ENCODE assay signal across 13 cellular contexts in the genomic region with DNA sequence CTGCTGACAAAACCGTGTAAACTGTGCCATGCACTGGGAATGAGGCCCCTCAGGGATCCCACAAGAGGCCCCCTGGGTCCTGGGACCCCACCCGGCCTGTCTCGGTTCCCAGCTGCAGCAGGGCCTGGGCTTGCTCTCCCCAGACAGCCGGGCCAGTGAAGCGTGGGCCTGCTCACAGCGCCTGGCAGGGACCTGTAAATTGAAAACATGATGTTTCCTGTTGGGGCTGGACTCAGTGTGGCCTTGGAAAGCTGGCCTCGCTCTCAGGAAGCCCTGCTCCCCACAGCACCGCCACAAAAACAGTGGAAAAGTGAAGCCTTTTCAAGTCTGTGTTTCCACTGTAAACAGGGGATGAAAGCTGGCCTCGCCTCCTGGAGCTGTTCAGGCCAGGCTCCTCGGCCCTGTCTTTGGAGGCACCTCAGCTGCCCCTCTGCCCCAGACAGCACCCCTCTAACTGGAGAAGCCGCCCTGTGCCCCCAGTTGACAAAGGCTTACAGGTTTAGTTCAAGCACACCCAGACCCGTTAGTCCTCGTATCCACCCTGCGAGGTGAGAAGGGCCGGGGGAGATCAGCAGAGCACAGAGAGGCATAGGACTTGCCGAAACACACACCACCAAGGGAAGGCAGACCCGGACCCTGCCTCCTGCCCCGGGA.
DNase-seq lines count a peak whose midpoint lies in the region; ATAC-seq and TF ChIP-seq lines count a peak whose summit lies in the region.
"Had no signal": no experiment of that assay in that cellular context is flagged by ENCODE, and none has a peak within 500 bp of the region (broad histone marks: within the 10 kb centered on the region; RNA-seq: fewer than 3 reads in every experiment).

No MANE protein-coding gene starts in this region.

- no peaks in the 10 kb centered on the region for H4K20me1 ChIP-seq in mammary epithelial cell (ENCODE audit: insufficient read depth, low read length)

- H3K4me1 Mint-ChIP-seq in nephron progenitor cell, result peaks cover 83% of the 10 kb centered on the region
- H3K4me1 Mint-ChIP-seq: activated naive CD8-positive, alpha-beta T cell treated with anti-CD3 and anti-CD28 coated beads, Interleukin-2, amount 10 ng/mL, durations not matched to agents 7 days and 5 days had no signal

- no peak for DNase-seq in breast epithelium (ENCODE audit: low spot score in 2 of 2)
- no peak for DNase-seq in mammary epithelial cell
- peak; percentile 75 for DNase-seq in glomerular visceral epithelial cell (ENCODE audit: extremely low spot score)
- no peak for DNase-seq in nephron progenitor cell
- no peak for DNase-seq in NCI-H82 treated with DMSO at 0.1 percent for 48 hours (lab: John Stamatoyannopoulos, UW; ENCODE audit: unreplicated experiment)
- DNase-seq: activated naive CD8-positive, alpha-beta T cell treated with anti-CD3 and anti-CD28 coated beads, Interleukin-2, amount 10 ng/mL, durations not matched to agents 7 days and 5 days; NCI-H1105 had no signal

- WGBS in mammary epithelial cell (ENCODE audit: low coverage, missing lambda C conversion rate), result 87% methylated on average over 6 of the region's 18 CpGs

- H3K27me3 ChIP-seq in breast epithelium (no peaks in the 10 kb centered on the region), mammary epithelial cell (ENCODE audit: insufficient read depth, low read length) (no peaks in the 10 kb centered on the region)

- ATAC-seq in GM18868 (IDR thresholded peaks at IDR 0.05; ENCODE audit: unreplicated experiment) (no peak), HG02763 (IDR thresholded peaks at IDR 0.05; ENCODE audit: unreplicated experiment) (no peak), HG03520 (IDR thresholded peaks at IDR 0.05; ENCODE audit: unreplicated experiment) (no peak)
- ATAC-seq: activated CD4-positive, CD25-positive, alpha-beta regulatory T cell treated with anti-CD3 and anti-CD28 coated beads, Interleukin-2, amount 50 U/mL, for 24 hours; Panc1 had no signal

- intact Hi-C loops in breast epithelium (cut with DNase I; ENCODE audit: low total_unique reads), result no loop called here
- intact Hi-C loops in mammary epithelial cell (cut with micrococcal nuclease), result no loop called here

- TF ChIP-seq POLR2A in breast epithelium (IDR thresholded peaks at IDR 0.05), result no peak

- H3K9me3 Mint-ChIP-seq in nephron progenitor cell, result no peaks in the 10 kb centered on the region
- H3K9me3 Mint-ChIP-seq: activated naive CD8-positive, alpha-beta T cell treated with anti-CD3 and anti-CD28 coated beads, Interleukin-2, amount 10 ng/mL, durations not matched to agents 7 days and 5 days had no signal

- no peaks in the 10 kb centered on the region for H3K36me3 Mint-ChIP-seq in nephron progenitor cell (ENCODE audit: low read depth)
- H3K36me3 Mint-ChIP-seq: activated naive CD8-positive, alpha-beta T cell treated with anti-CD3 and anti-CD28 coated beads, Interleukin-2, amount 10 ng/mL, durations not matched to agents 7 days and 5 days had no signal

- H3K36me3 ChIP-seq in breast epithelium, result no peaks in the 10 kb centered on the region
- H3K36me3 ChIP-seq in mammary epithelial cell (ENCODE audit: insufficient read depth, low read length), result no peaks in the 10 kb centered on the region

- TF ChIP-seq CTCF in breast epithelium (IDR thresholded peaks at IDR 0.05), result no peak
- TF ChIP-seq CTCF in mammary epithelial cell (conservative IDR thresholded peaks at IDR 0.05 in 1 of 2, IDR thresholded peaks at IDR 0.05 in 1 of 2; ENCODE audit: extremely low read depth in 1 of 2, insufficient read depth in 1 of 2, low read depth in 1 of 2, low read length in 2 of 2), result no peak
- no peak for TF ChIP-seq CTCF in nephron progenitor cell (IDR thresholded peaks at IDR 0.05)

- H3K4me3 Mint-ChIP-seq in nephron progenitor cell, result peak overlapping the region; percentile 28
- H3K4me3 Mint-ChIP-seq: activated naive CD8-positive, alpha-beta T cell treated with anti-CD3 and anti-CD28 coated beads, Interleukin-2, amount 10 ng/mL, durations not matched to agents 7 days and 5 days had no signal

- H3K9ac ChIP-seq in mammary epithelial cell (ENCODE audit: insufficient read depth, low read length), result no peak overlapping the region
- H3K9ac ChIP-seq: parathyroid adenoma had no signal

- no TSS peak for BruUV-seq in mammary epithelial cell (replicated peaks; lab: Mats Ljungman, UMichigan)

- no peak overlapping the region for H3K4me2 ChIP-seq in mammary epithelial cell (ENCODE audit: insufficient read depth, low read depth, low read length)

- no peaks in the 10 kb centered on the region for H3K79me2 ChIP-seq in mammary epithelial cell (ENCODE audit: insufficient read depth, low read length)
- H3K79me2 ChIP-seq: parathyroid adenoma had no signal

- H3K27me3 Mint-ChIP-seq in nephron progenitor cell (ENCODE audit: low read depth, poor library complexity), result no peaks in the 10 kb centered on the region
- H3K27me3 Mint-ChIP-seq: activated naive CD8-positive, alpha-beta T cell treated with anti-CD3 and anti-CD28 coated beads, Interleukin-2, amount 10 ng/mL, durations not matched to agents 7 days and 5 days had no signal

- no peak overlapping the region for H2AFZ ChIP-seq in mammary epithelial cell (ENCODE audit: low read depth, low read length)
- H2AFZ ChIP-seq: parathyroid adenoma had no signal

- H3K9me3 ChIP-seq in breast epithelium (no peaks in the 10 kb centered on the region), mammary epithelial cell (replicated peaks; ENCODE audit: insufficient read depth, low read length) (no peaks in the 10 kb centered on the region)

- dilution Hi-C loops in mammary epithelial cell (cut with HindIII; ENCODE audit: low sequenced_read_pairs), result no loop called here

- CTCF ChIA-PET in mammary epithelial cell (lab: Charles Lee; ENCODE audit: low non-redundant PET), result no interaction called here

- in situ Hi-C loops in mammary epithelial cell (cut with MboI; ENCODE audit: low sequenced_read_pairs in 2 of 2), result no loop called here

- H3K27ac ChIP-seq in breast epithelium (peak overlapping the region; percentile 62 to 85), mammary epithelial cell (ENCODE audit: insufficient read depth, low read depth, low read length) (no peak overlapping the region)
- H3K27ac ChIP-seq: parathyroid adenoma had no signal

- H3K4me1 ChIP-seq in breast epithelium, result peaks cover 12 to 25% of the 10 kb centered on the region in 2 donors
- peaks cover 30% of the 10 kb centered on the region for H3K4me1 ChIP-seq in mammary epithelial cell (ENCODE audit: insufficient read depth, low read length)
- H3K4me1 ChIP-seq: parathyroid adenoma had no signal

- no peak overlapping the region for H3K4me3 ChIP-seq in breast epithelium
- no peak overlapping the region for H3K4me3 ChIP-seq in mammary epithelial cell (replicated peaks in 1 of 3; ENCODE audit: insufficient read depth in 1 of 3, low read depth in 2 of 3, low read length in 3 of 3)

- peak overlapping the region; percentile 94 for H3K27ac Mint-ChIP-seq in nephron progenitor cell
- H3K27ac Mint-ChIP-seq: activated naive CD8-positive, alpha-beta T cell treated with anti-CD3 and anti-CD28 coated beads, Interleukin-2, amount 10 ng/mL, durations not matched to agents 7 days and 5 days had no signal
